ENCODE assay signal across 7 cellular contexts in genomic region chr19:7829162-7829520, GRCh38. TPM values are rescaled to one million over a fixed set of nuclear protein-coding genes. Genes with fewer than 3 reads are reported as not detected.
DNase-seq lines count a peak whose midpoint lies in the region; ATAC-seq and TF ChIP-seq lines count a peak whose summit lies in the region.

No MANE protein-coding gene starts in this region.

- CTCF ChIA-PET in activated B cell treated with CpG ODN at 0.5 μM for 24 hours (lab: Charles Lee) = interaction anchor here (1.0 kb wide), 1 partner anchor 10 kb away, joined by 3 read pairs; no protein-coding TSS in a partner anchor

- no peaks in the 10 kb centered on the region for H3K36me3 Mint-ChIP-seq in activated B cell treated with CpG ODN at 0.5 μM for 24 hours (ENCODE audit: low read depth)

- H3K27me3 ChIP-seq in HAP-1 (ENCODE audit: low read depth) (no peaks in the 10 kb centered on the region), hepatocyte (no peaks in the 10 kb centered on the region), spleen (replicated peaks in 1 of 7) (peaks cover 0 to 9% (median 0%) of the 10 kb centered on the region in 7 donors)

- no peaks in the 10 kb centered on the region for H3K9me2 ChIP-seq in hepatocyte (replicated peaks; ENCODE audit: insufficient read depth)

- H3K9me3 ChIP-seq in HAP-1 = no peaks in the 10 kb centered on the region
- no peaks in the 10 kb centered on the region for H3K9me3 ChIP-seq in hepatocyte (ENCODE audit: low read depth)
- no peaks in the 10 kb centered on the region for H3K9me3 ChIP-seq in spleen

- no peak for TF ChIP-seq POLR2A in spleen (IDR thresholded peaks at IDR 0.05)

- no peak for ATAC-seq in activated B cell treated with CpG ODN at 0.5 μM for 24 hours (ENCODE audit: low read depth)
- no peak for ATAC-seq in GM18907 (IDR thresholded peaks at IDR 0.05; ENCODE audit: unreplicated experiment)
- no peak for ATAC-seq in HG02884 (IDR thresholded peaks at IDR 0.05; ENCODE audit: unreplicated experiment)

- H3K4me1 Mint-ChIP-seq in activated B cell treated with CpG ODN at 0.5 μM for 24 hours = peaks cover 23% of the 10 kb centered on the region

- H3K4me1 ChIP-seq in HAP-1 (peaks cover 4% of the 10 kb centered on the region; the same call in 1 of the 2 replicates), hepatocyte (ENCODE audit: insufficient read depth) (peaks cover 3% of the 10 kb centered on the region), spleen (peaks cover 8 to 43% (median 37%) of the 10 kb centered on the region in 6 donors)

- no peaks in the 10 kb centered on the region for H3K27me3 Mint-ChIP-seq in activated B cell treated with CpG ODN at 0.5 μM for 24 hours

- peaks cover 5% of the 10 kb centered on the region for H3K79me2 ChIP-seq in hepatocyte

- H3K27ac ChIP-seq in hepatocyte (no peak overlapping the region), spleen (peak overlapping the region in 5 of 8 donors; percentile 29 to 81 (median 71))

- peak overlapping the region; percentile 40 for H2AFZ ChIP-seq in hepatocyte

- DNase-seq in HAP-1 (ENCODE audit: low spot score in 2 of 2) (no peak), activated B cell treated with CpG ODN at 0.5 μM for 24 hours (no peak), hepatocyte (ENCODE audit: low spot score) (no peak), spleen (no peak), SKM-1 treated with dmso at 0.1 percent for 144 hours (lab: John Stamatoyannopoulos, UW; ENCODE audit: unreplicated experiment) (no peak)

- intact Hi-C loops in activated B cell treated with CpG ODN at 0.5 μM for 24 hours (cut with micrococcal nuclease) = loop anchor here (1.0 kb wide), 7 partner anchors 10 to 171 kb away; partner anchors contain the start of genes MAP2K7 and SNAPC2
- intact Hi-C loops in spleen (cut with DNase I; ENCODE audit: low total_unique reads) = no loop called here

- peak overlapping the region; percentile 80 for H3K27ac Mint-ChIP-seq in activated B cell treated with CpG ODN at 0.5 μM for 24 hours

- H3K4me3 ChIP-seq in HAP-1 (peak overlapping the region; percentile 37), hepatocyte (no peak overlapping the region), spleen (peak overlapping the region; percentile 12 to 89 (median 65))

- H4K20me1 ChIP-seq in hepatocyte (ENCODE audit: insufficient read depth, poor library complexity, severe bottlenecking) = no peaks in the 10 kb centered on the region

- WGBS in hepatocyte (ENCODE audit: low lambda C conversion rate, missing lambda C conversion rate) = 15% methylated on average over 18 of the region's 18 CpGs
- 6 to 15% (median 10%) methylated on average over 18 of the region's 18 CpGs for WGBS in spleen, 5 donors

- H3K36me3 ChIP-seq in HAP-1 (replicated peaks) = no peaks in the 10 kb centered on the region
- no peaks in the 10 kb centered on the region for H3K36me3 ChIP-seq in hepatocyte (replicated peaks; ENCODE audit: insufficient read depth, low read depth)
- H3K36me3 ChIP-seq in spleen = no peaks in the 10 kb centered on the region

- no peaks in the 10 kb centered on the region for H3K9me3 Mint-ChIP-seq in activated B cell treated with CpG ODN at 0.5 μM for 24 hours

- POLR2A ChIA-PET in activated B cell treated with CpG ODN at 0.5 μM for 24 hours (lab: Charles Lee) = interaction anchor here (0.7 to 2.6 kb wide), 2 partner anchors 10 to 1667 kb away, joined by 3 to 7 read pairs; no protein-coding TSS in a partner anchor

- in situ Hi-C loops in HAP-1 (cut with MboI; ENCODE audit: low sequenced_read_pairs) = no loop called here

- peak overlapping the region; percentile 86 for H3K4me3 Mint-ChIP-seq in activated B cell treated with CpG ODN at 0.5 μM for 24 hours

- peak overlapping the region; percentile 69 for H3K4me2 ChIP-seq in hepatocyte

- TF ChIP-seq CTCF in activated B cell treated with CpG ODN at 0.5 μM for 24 hours (IDR thresholded peaks at IDR 0.05) = no peak
- TF ChIP-seq CTCF in hepatocyte (IDR thresholded peaks at IDR 0.05; ENCODE audit: poor library complexity) = no peak
- no peak for TF ChIP-seq CTCF in spleen (IDR thresholded peaks at IDR 0.05 in 8 of 11, conservative IDR thresholded peaks at IDR 0.05 in 3 of 11)

RNA-seq across cellular contexts. Expression of gene EVI5L, which starts 0.9 kb away (rescaled TPM):
- total RNA-seq in activated B cell treated with CpG ODN at 0.5 μM for 24 hours (9.2 and 12.8 TPM in 2 replicates), hepatocyte (10.7 and 12.4 TPM in 2 replicates), spleen (10 to 100 TPM in 5 of 7 donors, 1 to 10 TPM in 2; 8.6 to 22.8 (median 13.8) TPM)
- polyA plus RNA-seq in hepatocyte (11.5 and 13.1 TPM in 2 replicates), spleen (1 to 10 TPM; 3.7 to 9.3 (median 3.7) TPM)

RNA-seq across cellular contexts. Expression of gene PRR36, which starts 45.0 kb away (rescaled TPM):
- total RNA-seq in activated B cell treated with CpG ODN at 0.5 μM for 24 hours (not detected in 2 replicates), hepatocyte (0.40 and 1.00 TPM in 2 replicates), spleen (under 1 TPM in 4 of 7 donors, not detected in 3; 0.09 to 0.43 (median 0.21) TPM)
- polyA plus RNA-seq in hepatocyte (2.5 and 5.4 TPM in 2 replicates), spleen (under 1 TPM; 0.02 to 0.06 (median 0.06) TPM)

RNA-seq across cellular contexts. Expression of gene LRRC8E, which starts 59.2 kb away (rescaled TPM):
- not detected in 2 replicates for total RNA-seq in activated B cell treated with CpG ODN at 0.5 μM for 24 hours
- 1.8 and 4.5 TPM in 2 replicates for total RNA-seq in hepatocyte
- 3.2 and 3.3 TPM in 2 replicates for polyA plus RNA-seq in hepatocyte
- total RNA-seq in spleen = under 1 TPM in 1 of 7 donors, not detected in 6; 0.37 TPM
- polyA plus RNA-seq in spleen = under 1 TPM in 1 of 3 donors, not detected in 2; 0.08 TPM
